Comparison of ENCODE assay signal across 8 cellular contexts in genomic region chr9:131372609-131372978, GRCh38. TPM values are rescaled to one million over a fixed set of nuclear protein-coding genes. Genes with fewer than 3 reads are reported as not detected.
DNase-seq lines count a peak whose midpoint lies in the region; ATAC-seq and TF ChIP-seq lines count a peak whose summit lies in the region.
"Not testable (repeated sequence)": the region's sequence is repeated elsewhere in the genome, so short reads cannot be mapped to it uniquely, and the experiment has no call there.

No MANE protein-coding gene starts in this region.

- 35 to 52% (median 46%) methylated on average over 17 of the region's 17 CpGs for WGBS in spleen, 5 donors

- ATAC-seq in left ventricle myocardium superior; naive B cell (ENCODE audit: low read depth in 2 of 2): not testable (repeated sequence)

- POLR2A ChIA-PET in HEK293 (lab: Yijun Ruan, JAX) (interaction anchor here (0.7 to 3.1 kb wide), 23 partner anchors 11 to 1574 kb away, joined by 3 to 73 read pairs (median 5); partner anchors contain the start of gene POMT1), PC-9 (lab: Charles Lee; ENCODE audit: unreplicated experiment) (interaction anchor here (0.6 to 1.5 kb wide), 6 partner anchors 10 to 329 kb away, joined by 3 to 11 read pairs (median 4); no protein-coding TSS in a partner anchor)

- H3K27ac ChIP-seq in HEK293 (ENCODE audit: extremely low read depth, low read depth, low read length) (peak overlapping the region; percentile 83), PC-9 (peak overlapping the region; percentile 69), colonic mucosa (peak overlapping the region; percentile 97), spleen (peak overlapping the region; percentile 90 to 98 (median 95))

- not testable (repeated sequence) for H3K36me3 ChIP-seq in HEK293 (ENCODE audit: control insufficient read depth in 2 of 2, insufficient read depth in 1 of 2, low read length in 2 of 2); PC-9 (ENCODE audit: low read depth); colonic mucosa; spleen

- not testable (repeated sequence) for H4K20me1 ChIP-seq in PC-9 (ENCODE audit: insufficient read depth)

- intact Hi-C loops in PC-9 (cut with micrococcal nuclease; ENCODE audit: unreplicated experiment); colonic mucosa (cut with DNase I); spleen (cut with DNase I; ENCODE audit: low total_unique reads): not testable (repeated sequence)
- intact Hi-C loops in activated T-helper 1 cell treated with anti-CD3 and anti-CD28 coated beads, Interleukin-12 subunit alpha, Interleukin-12 subunit beta, Interleukin-2, Interleukin-4 antibody, amounts not matched to agents 30 ng/mL and 10 ng/mL and 1 ng/mL, durations not matched to agents 14 hours and 24 hours and 36 hours (cut with micrococcal nuclease), result loop anchor here (2.0 kb wide), 1 partner anchor 36 kb away; no protein-coding TSS in a partner anchor
- intact Hi-C loops in left ventricle myocardium superior (cut with micrococcal nuclease), result loop anchor here (10.0 kb wide), 1 partner anchor 62 kb away; no protein-coding TSS in a partner anchor

- H3K9me2 ChIP-seq in PC-9 (ENCODE audit: insufficient read depth), result not testable (repeated sequence)

- H3K4me1 ChIP-seq in HEK293 (ENCODE audit: control insufficient read depth, insufficient read depth, low read length); colonic mucosa: not testable (repeated sequence)
- H3K4me1 ChIP-seq in PC-9 (replicated peaks; ENCODE audit: insufficient read depth), result peaks cover 19% of the 10 kb centered on the region
- H3K4me1 ChIP-seq in spleen, result peaks cover 5 to 25% (median 15%) of the 10 kb centered on the region in 6 donors

- peaks cover 11% of the 10 kb centered on the region; the same call in 1 of the 2 replicates for H3K79me2 ChIP-seq in PC-9 (ENCODE audit: low read depth)

- H3K27me3 ChIP-seq in PC-9 (ENCODE audit: insufficient read depth, low read depth); colonic mucosa; spleen (replicated peaks in 1 of 7): not testable (repeated sequence)

- TF ChIP-seq CTCF in AG10803 (conservative IDR thresholded peaks at IDR 0.05; ENCODE audit: low read length); HEK293 (tag by site-specific recombination; IDR thresholded peaks at IDR 0.05); PC-9 (conservative IDR thresholded peaks at IDR 0.05); colonic mucosa (IDR thresholded peaks at IDR 0.05); spleen (IDR thresholded peaks at IDR 0.05 in 8 of 11, conservative IDR thresholded peaks at IDR 0.05 in 3 of 11): not testable (repeated sequence)

- H3F3A ChIP-seq in PC-9 (ENCODE audit: insufficient read depth, low read depth), result peaks cover 24% of the 10 kb centered on the region

- peak overlapping the region; percentile 97 for H3K27ac Mint-ChIP-seq in activated T-helper 1 cell treated with anti-CD3 and anti-CD28 coated beads, Interleukin-12 subunit alpha, Interleukin-12 subunit beta, Interleukin-2, Interleukin-4 antibody, amounts not matched to agents 30 ng/mL and 10 ng/mL and 1 ng/mL, durations not matched to agents 14 hours and 24 hours and 36 hours
- H3K27ac Mint-ChIP-seq in naive B cell, result peak overlapping the region; percentile 95 to 98 (median 97)

- CTCF ChIA-PET in HEK293 (lab: Yijun Ruan, JAX) (interaction anchor here (0.6 to 3.1 kb wide), 9 partner anchors 10 to 374 kb away, joined by 3 to 33 read pairs (median 5); no protein-coding TSS in a partner anchor), PC-9 (lab: Charles Lee) (interaction anchor here (0.6 to 0.7 kb wide), 2 partner anchors 37 to 128 kb away, joined by 3 to 7 read pairs; no protein-coding TSS in a partner anchor)

- H3K4me3 Mint-ChIP-seq in activated T-helper 1 cell treated with anti-CD3 and anti-CD28 coated beads, Interleukin-12 subunit alpha, Interleukin-12 subunit beta, Interleukin-2, Interleukin-4 antibody, amounts not matched to agents 30 ng/mL and 10 ng/mL and 1 ng/mL, durations not matched to agents 14 hours and 24 hours and 36 hours, result peak overlapping the region; percentile 97
- H3K4me3 Mint-ChIP-seq in naive B cell, result peak overlapping the region; percentile 87 to 97 (median 95)

- not testable (repeated sequence) for BruUV-seq in PC-9 (replicated peaks; lab: Mats Ljungman, UMichigan)

- not testable (repeated sequence) for DNase-seq in AG10803 (ENCODE audit: low read depth); PC-9; activated T-helper 1 cell treated with anti-CD3 and anti-CD28 coated beads, Interleukin-12 subunit alpha, Interleukin-12 subunit beta, Interleukin-2, Interleukin-4 antibody, amounts not matched to agents 30 ng/mL and 10 ng/mL and 1 ng/mL, durations not matched to agents 14 hours and 24 hours and 36 hours (ENCODE audit: low spot score); naive B cell
- DNase-seq in colonic mucosa, result peak; percentile 21
- DNase-seq in left ventricle myocardium superior, result peak; percentile 41
- peak; percentile 81 for DNase-seq in spleen

- not testable (repeated sequence) for H3K27me3 Mint-ChIP-seq in activated T-helper 1 cell treated with anti-CD3 and anti-CD28 coated beads, Interleukin-12 subunit alpha, Interleukin-12 subunit beta, Interleukin-2, Interleukin-4 antibody, amounts not matched to agents 30 ng/mL and 10 ng/mL and 1 ng/mL, durations not matched to agents 14 hours and 24 hours and 36 hours (ENCODE audit: insufficient read depth); naive B cell

- H3K9me3 ChIP-seq in HEK293 (ENCODE audit: control insufficient read depth, insufficient read depth, low read depth, low read length); PC-9 (ENCODE audit: insufficient read depth, low read depth); colonic mucosa; spleen: not testable (repeated sequence)

- peak overlapping the region; percentile 71 to 89 for H3K9ac ChIP-seq in colonic mucosa (ENCODE audit: low read depth in 2 of 2, low read length in 2 of 2)

- peaks cover 16% of the 10 kb centered on the region for H3K4me1 Mint-ChIP-seq in activated T-helper 1 cell treated with anti-CD3 and anti-CD28 coated beads, Interleukin-12 subunit alpha, Interleukin-12 subunit beta, Interleukin-2, Interleukin-4 antibody, amounts not matched to agents 30 ng/mL and 10 ng/mL and 1 ng/mL, durations not matched to agents 14 hours and 24 hours and 36 hours (ENCODE audit: low read depth)
- peaks cover 8 to 17% (median 10%) of the 10 kb centered on the region in 3 donors for H3K4me1 Mint-ChIP-seq in naive B cell

- H3K9me3 Mint-ChIP-seq in activated T-helper 1 cell treated with anti-CD3 and anti-CD28 coated beads, Interleukin-12 subunit alpha, Interleukin-12 subunit beta, Interleukin-2, Interleukin-4 antibody, amounts not matched to agents 30 ng/mL and 10 ng/mL and 1 ng/mL, durations not matched to agents 14 hours and 24 hours and 36 hours; naive B cell: not testable (repeated sequence)

- H3K4me2 ChIP-seq in PC-9, result peak overlapping the region; percentile 84

- not testable (repeated sequence) for H3K36me3 Mint-ChIP-seq in activated T-helper 1 cell treated with anti-CD3 and anti-CD28 coated beads, Interleukin-12 subunit alpha, Interleukin-12 subunit beta, Interleukin-2, Interleukin-4 antibody, amounts not matched to agents 30 ng/mL and 10 ng/mL and 1 ng/mL, durations not matched to agents 14 hours and 24 hours and 36 hours (ENCODE audit: low read depth); naive B cell

- H2AFZ ChIP-seq in PC-9, result peak overlapping the region; percentile 92

- peak overlapping the region; percentile 84 for H3K4me3 ChIP-seq in AG10803 (ENCODE audit: low read length)
- H3K4me3 ChIP-seq in HEK293 (ENCODE audit: low read depth, low read length), result peak overlapping the region; percentile 45; the same call in 1 of the 2 replicates
- peak overlapping the region; percentile 68 for H3K4me3 ChIP-seq in PC-9
- H3K4me3 ChIP-seq in colonic mucosa, result peak overlapping the region; percentile 56
- peak overlapping the region; percentile 54 to 77 (median 61) for H3K4me3 ChIP-seq in spleen

- TF ChIP-seq POLR2A in spleen (IDR thresholded peaks at IDR 0.05), result not testable (repeated sequence)

TF ChIP-seq in HEK293, 187 proteins besides CTCF, POLR2A, EP300 and RAD21:
- TF ChIP-seq ZNF335 (tag by site-specific recombination; conservative IDR thresholded peaks at IDR 0.05) (peak; percentile 60), ZSCAN5A (tag by site-specific recombination; IDR thresholded peaks at IDR 0.05) (0 out of 2 replicates have a peak, but pooled peaks have one; percentile 13), SETDB1 (IDR thresholded peaks at IDR 0.05; ENCODE audit: insufficient read length, low read length) (peak; percentile 4)

RNA-seq across cellular contexts. Expression of gene PRRC2B, which starts 21.3 kb away (rescaled TPM):
- total RNA-seq in PC-9 (2021) (307 and 361 TPM in 2 replicates), colonic mucosa (100 to 1,000 TPM; 127 to 131 TPM), left ventricle myocardium superior (144 TPM), spleen (100 to 1,000 TPM; 136 to 235 (median 186) TPM)
- 103 and 108 TPM in 2 replicates for total RNA-seq in activated T-helper 1 cell treated with anti-CD3 and anti-CD28 coated beads, Interleukin-12 subunit alpha, Interleukin-12 subunit beta, Interleukin-2, Interleukin-4 antibody, amounts not matched to agents 30 ng/mL and 10 ng/mL and 1 ng/mL, durations not matched to agents 14 hours and 24 hours and 36 hours
- polyA plus RNA-seq in naive B cell (ENCODE audit: low read depth in 6 of 6) (10 to 100 TPM in 5 of 6 donors, 1 to 10 TPM in 1; 6.9 to 52.8 (median 15.4) TPM), spleen (10 to 100 TPM; 23.3 to 63.1 (median 31.4) TPM)
